In the genomic region with DNA sequence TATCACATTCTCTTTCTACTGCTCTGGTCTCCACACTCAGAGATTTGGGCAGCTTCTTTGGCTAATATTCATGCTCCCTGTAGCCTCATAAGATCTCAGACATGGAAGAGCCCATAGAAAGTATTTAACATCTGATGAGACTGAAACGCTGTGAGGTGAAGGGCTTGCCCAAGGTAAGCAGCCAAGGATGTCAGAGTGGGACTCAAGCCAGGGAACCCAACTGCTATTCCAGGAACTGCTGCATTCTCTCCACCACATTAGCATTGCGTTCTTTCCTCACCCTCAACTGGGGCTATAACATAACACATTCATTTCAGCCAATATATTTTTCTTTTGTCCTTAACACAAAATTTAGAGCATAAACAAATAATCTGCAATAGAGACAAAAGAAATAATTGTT, we compare ENCODE assay signal across 15 cellular contexts. TPM values are rescaled to one million over a fixed set of nuclear protein-coding genes. Genes with fewer than 3 reads are reported as not detected.
DNase-seq lines count a peak whose midpoint lies in the region; ATAC-seq and TF ChIP-seq lines count a peak whose summit lies in the region.
"Had no signal": no experiment of that assay in that cellular context is flagged by ENCODE, and none has a peak within 500 bp of the region (broad histone marks: within the 10 kb centered on the region; RNA-seq: fewer than 3 reads in every experiment).

No MANE protein-coding gene starts in this region.

- no peaks in the 10 kb centered on the region for H3K27me3 ChIP-seq in thoracic aorta (replicated peaks; ENCODE audit: insufficient read depth)
- peaks cover 2% of the 10 kb centered on the region; the same call in 1 of the 2 replicates for H3K27me3 ChIP-seq in HAP-1 (ENCODE audit: low read depth)

- no peaks in the 10 kb centered on the region for H3K9me3 Mint-ChIP-seq in activated naive CD4-positive, alpha-beta T cell treated with anti-CD3 and anti-CD28 coated beads, Interleukin-2, amount 50 U/mL, for 24 hours
- no peaks in the 10 kb centered on the region for H3K9me3 Mint-ChIP-seq in MCF 10A (ENCODE audit: unreplicated experiment)
- H3K9me3 Mint-ChIP-seq in memory B cell, result no peaks in the 10 kb centered on the region
- H3K9me3 Mint-ChIP-seq: activated CD4-positive, alpha-beta T cell treated with anti-CD3 and anti-CD28 coated beads, Interleukin-2, amount 10 ng/mL, durations not matched to agents 7 days and 5 days; GM23338 had no signal

- in situ Hi-C loops in HAP-1 (cut with MboI; ENCODE audit: low sequenced_read_pairs), result no loop called here

- H3K4me1 ChIP-seq in thoracic aorta (ENCODE audit: control insufficient read depth in 1 of 2, low read depth in 2 of 2) (peaks cover 12 to 43% of the 10 kb centered on the region in 2 donors), HAP-1 (no peaks in the 10 kb centered on the region; the same call in 1 of the 2 replicates)

- H3K4me1 Mint-ChIP-seq in activated naive CD4-positive, alpha-beta T cell treated with anti-CD3 and anti-CD28 coated beads, Interleukin-2, amount 50 U/mL, for 24 hours, result peaks cover 25% of the 10 kb centered on the region
- H3K4me1 Mint-ChIP-seq in MCF 10A (ENCODE audit: insufficient read depth, unreplicated experiment) (peaks cover 81% of the 10 kb centered on the region), memory B cell (peaks cover 77% of the 10 kb centered on the region)

- no peak for TF ChIP-seq CTCF in MCF 10A (IDR thresholded peaks at IDR 0.05; ENCODE audit: unreplicated experiment)
- no peak for TF ChIP-seq CTCF in thoracic aorta (IDR thresholded peaks at IDR 0.05)

- H3K4me3 ChIP-seq in thoracic aorta, result peak overlapping the region; percentile 74
- no peak overlapping the region for H3K4me3 ChIP-seq in HAP-1
- H3K4me3 ChIP-seq: GM23338 had no signal

- POLR2A ChIA-PET in MCF 10A (lab: Yijun Ruan, JAX), result interaction anchor here (0.6 to 10.6 kb wide), 17 partner anchors 9 to 284 kb away, joined by 3 to 255 read pairs (median 7); no protein-coding TSS in a partner anchor

- H3K36me3 ChIP-seq in thoracic aorta (no peaks in the 10 kb centered on the region), HAP-1 (replicated peaks) (no peaks in the 10 kb centered on the region)

- BruUV-seq in MCF 10A (replicated peaks; lab: Mats Ljungman, UMichigan), result no TSS peak

- H3K27me3 Mint-ChIP-seq in activated naive CD4-positive, alpha-beta T cell treated with anti-CD3 and anti-CD28 coated beads, Interleukin-2, amount 50 U/mL, for 24 hours, result no peaks in the 10 kb centered on the region
- no peaks in the 10 kb centered on the region for H3K27me3 Mint-ChIP-seq in MCF 10A (ENCODE audit: insufficient read depth, unreplicated experiment)
- no peaks in the 10 kb centered on the region for H3K27me3 Mint-ChIP-seq in memory B cell

- no peaks in the 10 kb centered on the region for H3K9me3 ChIP-seq in thoracic aorta
- no peaks in the 10 kb centered on the region for H3K9me3 ChIP-seq in HAP-1

- H3K27ac Mint-ChIP-seq in activated naive CD4-positive, alpha-beta T cell treated with anti-CD3 and anti-CD28 coated beads, Interleukin-2, amount 50 U/mL, for 24 hours, result no peak overlapping the region
- H3K27ac Mint-ChIP-seq in MCF 10A (ENCODE audit: low read depth, unreplicated experiment) (peak overlapping the region; percentile 91), memory B cell (peak overlapping the region; percentile 96)
- H3K27ac Mint-ChIP-seq: activated CD4-positive, alpha-beta T cell treated with anti-CD3 and anti-CD28 coated beads, Interleukin-2, amount 10 ng/mL, durations not matched to agents 7 days and 5 days; GM23338 had no signal

- intact Hi-C loops in MCF 10A (cut with micrococcal nuclease), result no loop called here

- CTCF ChIA-PET in MCF 10A (lab: Yijun Ruan, JAX), result interaction anchor here (0.6 to 9.6 kb wide), 24 partner anchors 9 to 398 kb away, joined by 3 to 150 read pairs (median 6); no protein-coding TSS in a partner anchor

- no peak for DNase-seq in activated naive CD4-positive, alpha-beta T cell (lab: John Stamatoyannopoulos, UW)
- peak; percentile 56 for DNase-seq in MCF 10A (ENCODE audit: unreplicated experiment)
- DNase-seq in memory B cell (ENCODE audit: low spot score in 2 of 2), result no peak
- no peak for DNase-seq in thoracic aorta (ENCODE audit: low spot score)
- DNase-seq in DMS 273 treated with DMSO at 0.1 percent for 48 hours (lab: John Stamatoyannopoulos, UW), result no peak
- no peak for DNase-seq in HCEC 1CT
- no peak for DNase-seq in HAP-1 (ENCODE audit: low spot score in 2 of 2)
- DNase-seq: activated CD4-positive, alpha-beta T cell treated with anti-CD3 and anti-CD28 coated beads, Interleukin-2, amount 10 ng/mL, durations not matched to agents 7 days and 5 days; activated naive CD4-positive, alpha-beta T cell treated with Interleukin-2 at 50 U/mL for 16 hours; DMS79; foreskin melanocyte; kidney glomerular epithelial cell; NCI-H524 had no signal

- peak overlapping the region; percentile 67 for H3K4me3 Mint-ChIP-seq in activated naive CD4-positive, alpha-beta T cell treated with anti-CD3 and anti-CD28 coated beads, Interleukin-2, amount 50 U/mL, for 24 hours
- H3K4me3 Mint-ChIP-seq in MCF 10A (ENCODE audit: unreplicated experiment) (peak overlapping the region; percentile 90), memory B cell (peak overlapping the region; percentile 92)
- H3K4me3 Mint-ChIP-seq: activated CD4-positive, alpha-beta T cell treated with anti-CD3 and anti-CD28 coated beads, Interleukin-2, amount 10 ng/mL, durations not matched to agents 7 days and 5 days; GM23338 had no signal

- no peak overlapping the region for H3K27ac ChIP-seq in thoracic aorta

- ATAC-seq in memory B cell (ENCODE audit: low read depth) (no peak), thoracic aorta (ENCODE audit: insufficient number of reproducible peaks, low FRiP score, low read depth) (no peak)
- ATAC-seq: GM23338 had no signal

- H3K36me3 Mint-ChIP-seq in activated naive CD4-positive, alpha-beta T cell treated with anti-CD3 and anti-CD28 coated beads, Interleukin-2, amount 50 U/mL, for 24 hours, result peaks cover 2% of the 10 kb centered on the region
- peaks cover 29% of the 10 kb centered on the region for H3K36me3 Mint-ChIP-seq in MCF 10A (ENCODE audit: insufficient read depth, unreplicated experiment)
- H3K36me3 Mint-ChIP-seq in memory B cell, result no peaks in the 10 kb centered on the region

RNA-seq across cellular contexts. Expression of a gene that starts 3.8 kb away (rescaled TPM):
- total RNA-seq in MCF 10A (2022) (6.9 and 9.5 TPM in 2 replicates), thoracic aorta (1 to 10 TPM; 2.8 to 3.7 TPM)
